ENCODE assay signal across 21 cellular contexts in genomic region chr6:53469163-53469562, GRCh38.
"Had no signal": no experiment of that assay in that cellular context is flagged by ENCODE, and none has a peak within 500 bp of the region (broad histone marks: within the 10 kb centered on the region; RNA-seq: fewer than 3 reads in every experiment).

No MANE protein-coding gene starts in this region.

- DNase-seq: KBM-7, MV-4-11, NCI-H1048, NCI-H1105, NCI-H1417, NCI-H1436 treated with DMSO at 0.1 percent for 48 hours, NCI-H1694 treated with DMSO at 0.1 percent for 48 hours, NCI-H1930, NCI-H2081, NCI-H2107, NCI-H345, NCI-H524, NCI-H69, NCI-H774, PC-3, SHP77, SK-N-SH, SW 1271, T-cell had no signal

- H3K27ac ChIP-seq: HL-60, RWPE1 had no signal
